In genomic region chr1:228463559-228464455, GRCh38 we compare ENCODE assay signal across 1 cellular context.
TF ChIP-seq lines count a peak whose summit lies in the region.

No MANE protein-coding gene starts in this region.

TF ChIP-seq in GM12878, 131 proteins besides CTCF, POLR2A, EP300 and RAD21 (continues in another document):
- TF ChIP-seq ZSCAN29 (IDR thresholded peaks at IDR 0.05): no peak
- peak; percentile 45; the same call in 1 of the 2 replicates for TF ChIP-seq CREM (IDR thresholded peaks at IDR 0.05; ENCODE audit: low read depth)
- no peak for TF ChIP-seq TAF1 (IDR thresholded peaks at IDR 0.05; ENCODE audit: borderline replicate concordance, low read depth, low read length)
- no peak for TF ChIP-seq KLF5 (IDR thresholded peaks at IDR 0.05; ENCODE audit: partially characterized antibody)
- no peak for TF ChIP-seq E2F4 (IDR thresholded peaks at IDR 0.05; ENCODE audit: low read depth, low read length)
- no peak for TF ChIP-seq CUX1 (IDR thresholded peaks at IDR 0.05; ENCODE audit: insufficient replicate concordance, low read depth, low read length)
- no peak for TF ChIP-seq STAT1 (conservative IDR thresholded peaks at IDR 0.05)
- no peak for TF ChIP-seq ATF3 (IDR thresholded peaks at IDR 0.05; ENCODE audit: borderline replicate concordance, extremely low read depth, low read depth, low read length)
- no peak for TF ChIP-seq ZBTB40 (IDR thresholded peaks at IDR 0.05; ENCODE audit: borderline replicate concordance)
- TF ChIP-seq TCF3 (IDR thresholded peaks at IDR 0.05; ENCODE audit: borderline replicate concordance, insufficient read depth, low read depth, low read length): no peak
- no peak for TF ChIP-seq POLR2AphosphoS2 (IDR thresholded peaks at IDR 0.05; ENCODE audit: low read depth, low read length)
- no peak for TF ChIP-seq E4F1 (IDR thresholded peaks at IDR 0.05; ENCODE audit: borderline replicate concordance, partially characterized antibody)
- TF ChIP-seq SIN3A (IDR thresholded peaks at IDR 0.05; ENCODE audit: low read depth, low read length): no peak
- TF ChIP-seq ZNF592 (IDR thresholded peaks at IDR 0.05): no peak
- TF ChIP-seq BACH1 (IDR thresholded peaks at IDR 0.05; ENCODE audit: borderline replicate concordance): no peak
- TF ChIP-seq SUPT20H (IDR thresholded peaks at IDR 0.05; ENCODE audit: borderline replicate concordance, control insufficient read depth, low read depth, low read length): no peak
- TF ChIP-seq SRF (IDR thresholded peaks at IDR 0.05; ENCODE audit: low read depth in 2 of 2, low read length in 2 of 2): no peak
- no peak for TF ChIP-seq CHD2 (IDR thresholded peaks at IDR 0.05; ENCODE audit: borderline replicate concordance, low read depth, low read length)
- TF ChIP-seq SMARCA5 (IDR thresholded peaks at IDR 0.05): no peak
- no peak for TF ChIP-seq ZNF24 (IDR thresholded peaks at IDR 0.05)
- 0 out of 2 replicates have a peak, but pooled peaks have one; percentile 4 for TF ChIP-seq YY1 (IDR thresholded peaks at IDR 0.05; ENCODE audit: low read depth, low read length)
- peak; percentile 68 for TF ChIP-seq JUNB (IDR thresholded peaks at IDR 0.05)
- no peak for TF ChIP-seq JUND (IDR thresholded peaks at IDR 0.05; ENCODE audit: low read depth, low read length)
- no peak for TF ChIP-seq SIX5 (IDR thresholded peaks at IDR 0.05; ENCODE audit: low read depth, low read length, severe bottlenecking)
- TF ChIP-seq TARDBP (IDR thresholded peaks at IDR 0.05; ENCODE audit: borderline replicate concordance): no peak
- no peak for TF ChIP-seq ZNF217 (IDR thresholded peaks at IDR 0.05)
- no peak for TF ChIP-seq RAD51 (IDR thresholded peaks at IDR 0.05)
- 0 out of 4 replicates have a peak, but pooled peaks of 1 of the 2 experiments have one; percentile 5 for TF ChIP-seq BHLHE40 (IDR thresholded peaks at IDR 0.05; ENCODE audit: borderline replicate concordance in 1 of 2, low read depth in 2 of 2, low read length in 1 of 2)
- TF ChIP-seq ZZZ3 (IDR thresholded peaks at IDR 0.05; ENCODE audit: control insufficient read depth, insufficient read length, low read depth): no peak
- TF ChIP-seq MYB (IDR thresholded peaks at IDR 0.05; ENCODE audit: borderline replicate concordance, low read depth, low read length): no peak
- no peak for TF ChIP-seq EGR1 (IDR thresholded peaks at IDR 0.05; ENCODE audit: borderline replicate concordance in 1 of 2, low read depth in 2 of 2, low read length in 2 of 2)
- TF ChIP-seq NR2F1 (conservative IDR thresholded peaks at IDR 0.05): no peak
- TF ChIP-seq BCLAF1 (IDR thresholded peaks at IDR 0.05): no peak
- peak; percentile 52 for TF ChIP-seq RUNX3 (IDR thresholded peaks at IDR 0.05; ENCODE audit: low read length)
- no peak for TF ChIP-seq ASH2L (IDR thresholded peaks at IDR 0.05; ENCODE audit: borderline replicate concordance, low read depth)
- TF ChIP-seq CBX5 (IDR thresholded peaks at IDR 0.05; ENCODE audit: low read depth): no peak
- TF ChIP-seq MEF2B (IDR thresholded peaks at IDR 0.05; ENCODE audit: partially characterized antibody, poor library complexity, severe bottlenecking): no peak
- no peak for TF ChIP-seq TCF12 (IDR thresholded peaks at IDR 0.05; ENCODE audit: low read depth, low read length)
- no peak for TF ChIP-seq SREBF1 (IDR thresholded peaks at IDR 0.05; ENCODE audit: low read length)
- TF ChIP-seq SMAD5 (IDR thresholded peaks at IDR 0.05; ENCODE audit: low read depth): 0 out of 2 replicates have a peak, but pooled peaks have one; percentile 20
- no peak for TF ChIP-seq PAX8 (IDR thresholded peaks at IDR 0.05)
- peak; percentile 30 for TF ChIP-seq HDAC6 (IDR thresholded peaks at IDR 0.05; ENCODE audit: unreplicated experiment)
- no peak for TF ChIP-seq ZBED1 (IDR thresholded peaks at IDR 0.05; ENCODE audit: borderline replicate concordance)
- 0 out of 2 replicates have a peak, but pooled peaks have one; percentile 21 for TF ChIP-seq EED (IDR thresholded peaks at IDR 0.05; ENCODE audit: low read depth)
- no peak for TF ChIP-seq BCL11A (IDR thresholded peaks at IDR 0.05; ENCODE audit: low read depth, low read length)
- no peak for TF ChIP-seq MEF2A (IDR thresholded peaks at IDR 0.05; ENCODE audit: insufficient read depth, low read depth, low read length)
